7 cellular contexts compared by ENCODE assay signal in genomic region chr7:100826546-100827329, GRCh38. TPM values are rescaled to one million over a fixed set of nuclear protein-coding genes. Genes with fewer than 3 reads are reported as not detected.
DNase-seq lines count a peak whose midpoint lies in the region; ATAC-seq and TF ChIP-seq lines count a peak whose summit lies in the region.

No MANE protein-coding gene starts in this region.

- WGBS in iPS DF 6.9 (ENCODE audit: insufficient coverage, insufficient read length): no CpG with 5 or more reads among the region's 69 CpGs

- H3K27ac Mint-ChIP-seq in activated T-cell treated with anti-CD3 and anti-CD28 coated beads, Interleukin-2, amount 50 U/mL, for 72 hours: no peak overlapping the region

- H3K9ac ChIP-seq in HCT116 (ENCODE audit: low read length): peak overlapping the region; percentile 89

- peaks cover 32% of the 10 kb centered on the region for H3K79me2 ChIP-seq in HCT116 (ENCODE audit: insufficient read depth, low read length)

- TF ChIP-seq CTCF in HCT116 (IDR thresholded peaks at IDR 0.05 in 2 of 3, conservative IDR thresholded peaks at IDR 0.05 in 1 of 3; ENCODE audit: borderline replicate concordance in 1 of 3, insufficient read depth in 1 of 3, low read depth in 2 of 3, low read length in 2 of 3): no peak

- peak overlapping the region; percentile 71 to 74 for H3K4me3 Mint-ChIP-seq in activated T-cell treated with anti-CD3 and anti-CD28 coated beads, Interleukin-2, amount 50 U/mL, for 72 hours

- RAD21 ChIA-PET in HCT116 (lab: Charles Lee; ENCODE audit: low non-redundant PET in 1 of 2, low total read pairs in 2 of 2, uncharacterized antibody in 2 of 2, unreplicated experiment in 2 of 2): interaction anchor here (0.6 to 1.4 kb wide), 4 partner anchors 25 to 194 kb away, joined by 3 to 5 read pairs (median 4); partner anchors contain the start of genes POP7 (in 1 of the 2) and SRRT (in 1 of the 2)

- no peak for TF ChIP-seq POLR2A in HCT116 (IDR thresholded peaks at IDR 0.05; ENCODE audit: borderline replicate concordance, extremely low read depth, insufficient read depth, insufficient read length)

- peaks cover 14 to 19% of the 10 kb centered on the region in 2 experiments; a peak in 3 of 4 replicates for H3K36me3 ChIP-seq in HCT116 (ENCODE audit: control insufficient read depth in 1 of 2, insufficient read depth in 2 of 2, low read length in 2 of 2)
- H3K36me3 ChIP-seq in iPS DF 6.9 (ENCODE audit: control insufficient read depth, insufficient read depth, low read length): peaks cover 23% of the 10 kb centered on the region

- intact Hi-C loops in HCT116 (cut with micrococcal nuclease): loop anchor here (2.0 kb wide), 1 partner anchor 122 kb away; no protein-coding TSS in a partner anchor

- peak overlapping the region; percentile 81 for H3K4me2 ChIP-seq in HCT116 (ENCODE audit: low read length)

- H3K9me3 ChIP-seq in HCT116 (ENCODE audit: control insufficient read depth in 1 of 2, insufficient read depth in 1 of 2, low read depth in 1 of 2, low read length in 2 of 2) (no peaks in the 10 kb centered on the region), iPS DF 6.9 (ENCODE audit: control insufficient read depth, insufficient read depth, low read length) (no peaks in the 10 kb centered on the region)

- H3K4me3 ChIP-seq in HCT116 (replicated peaks in 1 of 2; ENCODE audit: low read depth in 1 of 2, low read length in 2 of 2) (peak overlapping the region; percentile 64 to 86), iPS DF 6.9 (ENCODE audit: low read length) (peak overlapping the region; percentile 91), skin epidermis (peak overlapping the region; percentile 43 to 71 (median 55))

- POLR2A ChIA-PET in HCT116 (lab: Charles Lee): interaction anchor here (0.6 to 2.5 kb wide), 6 partner anchors 10 to 251 kb away, joined by 3 to 9 read pairs (median 4); partner anchors contain the start of genes POP7 and SRRT

- no peak overlapping the region for H2AFZ ChIP-seq in HCT116 (ENCODE audit: low read depth, low read length, poor library complexity, severe bottlenecking)

- BruUV-seq in HCT116 (replicated peaks; lab: Mats Ljungman, UMichigan): no TSS peak

- no peak for TF ChIP-seq RAD21 in HCT116 (IDR thresholded peaks at IDR 0.05; ENCODE audit: low read depth)

- H3K4me1 ChIP-seq in HCT116 (ENCODE audit: control insufficient read depth in 1 of 2, insufficient read depth in 2 of 2, low read length in 2 of 2) (peaks cover 9 to 26% of the 10 kb centered on the region in 2 experiments; a peak in 3 of 4 replicates), iPS DF 6.9 (ENCODE audit: control insufficient read depth, insufficient read depth, low read length) (0 out of 2 replicates have a peak, but pooled peaks cover 2% of the 10 kb centered on the region)

- ATAC-seq in HCT116 (peak; percentile 41), HG02588 (IDR thresholded peaks at IDR 0.05; ENCODE audit: unreplicated experiment) (no peak)
- ATAC-seq in activated T-cell treated with anti-CD3 and anti-CD28 coated beads, Interleukin-2, amount 50 U/mL, for 72 hours (replicated peaks in 1 of 2): peak; percentile 64 to 75

- peaks cover 42% of the 10 kb centered on the region for H3K27me3 Mint-ChIP-seq in activated T-cell treated with anti-CD3 and anti-CD28 coated beads, Interleukin-2, amount 50 U/mL, for 72 hours (ENCODE audit: low read depth)

- H3K27ac ChIP-seq in HCT116 (ENCODE audit: low read depth, low read length): peak overlapping the region; percentile 96
- no peak overlapping the region for H3K27ac ChIP-seq in iPS DF 6.9 (ENCODE audit: low read length)
- peak overlapping the region; percentile 49 to 91 (median 78) for H3K27ac ChIP-seq in skin epidermis

- peaks cover 3% of the 10 kb centered on the region in 2 donors for H3K36me3 Mint-ChIP-seq in activated T-cell treated with anti-CD3 and anti-CD28 coated beads, Interleukin-2, amount 50 U/mL, for 72 hours (ENCODE audit: insufficient read depth in 2 of 2)

- H3K27me3 ChIP-seq in HCT116 (ENCODE audit: insufficient read depth, low read length) (no peaks in the 10 kb centered on the region), iPS DF 6.9 (ENCODE audit: control insufficient read depth, insufficient read depth, low read length) (no peaks in the 10 kb centered on the region)

- peaks cover 18% of the 10 kb centered on the region for H3K4me1 Mint-ChIP-seq in activated T-cell treated with anti-CD3 and anti-CD28 coated beads, Interleukin-2, amount 50 U/mL, for 72 hours (ENCODE audit: low read depth)

- CTCF ChIA-PET in HCT116 (lab: Charles Lee): interaction anchor here (0.7 to 2.2 kb wide), 9 partner anchors 16 to 214 kb away, joined by 3 to 7 read pairs (median 4); partner anchors contain the start of genes MOSPD3, POP7 and SLC12A9

- H4K20me1 ChIP-seq in HCT116 (ENCODE audit: insufficient read depth): no peaks in the 10 kb centered on the region

- DNase-seq in HCT116 (ENCODE audit: low read depth, low spot score) (no peak), iPS DF 6.9 (ENCODE audit: low read depth, low spot score) (no peak), NCI-H345 treated with DMSO at 0.1 percent for 48 hours (lab: John Stamatoyannopoulos, UW; ENCODE audit: unreplicated experiment) (no peak), NCI-H187 (lab: John Stamatoyannopoulos, UW) (no peak)
- peak in 1 of 2 donors; percentile 13 for DNase-seq in activated T-cell treated with anti-CD3 and anti-CD28 coated beads, Interleukin-2, amount 50 U/mL, for 72 hours

- H3K9me3 Mint-ChIP-seq in activated T-cell treated with anti-CD3 and anti-CD28 coated beads, Interleukin-2, amount 50 U/mL, for 72 hours: no peaks in the 10 kb centered on the region

- H3K9me2 ChIP-seq in HCT116 (ENCODE audit: insufficient read depth): no peaks in the 10 kb centered on the region

TF ChIP-seq in HCT116, 20 proteins besides CTCF, POLR2A, EP300 and RAD21:
- TF ChIP-seq ZBTB33 (IDR thresholded peaks at IDR 0.05; ENCODE audit: extremely low read depth, insufficient replicate concordance, low read length) (no peak), ZFX (IDR thresholded peaks at IDR 0.05) (peak; percentile 83; the same call in 1 of the 2 replicates)

RNA-seq across cellular contexts. Expression of gene EPHB4, which starts 0.6 kb away (rescaled TPM):
- 61.1 TPM for total RNA-seq in HCT116 (2021; ENCODE audit: unreplicated experiment)
- 56.7 and 60.4 TPM in 2 replicates for polyA plus RNA-seq in HCT116 (2012)
- total RNA-seq in activated T-cell treated with anti-CD3 and anti-CD28 coated beads, Interleukin-2, amount 50 U/mL, for 72 hours: 1 to 10 TPM; 2.4 to 3.4 TPM

RNA-seq across cellular contexts. Expression of gene SLC12A9, which starts 25.8 kb away (rescaled TPM):
- 24.6 TPM for total RNA-seq in HCT116 (2021; ENCODE audit: unreplicated experiment)
- 14.7 and 15.4 TPM in 2 replicates for polyA plus RNA-seq in HCT116 (2012)
- 10 to 100 TPM; 17.6 to 20.1 TPM for total RNA-seq in activated T-cell treated with anti-CD3 and anti-CD28 coated beads, Interleukin-2, amount 50 U/mL, for 72 hours

RNA-seq across cellular contexts. Expression of gene TRIP6, which starts 40.4 kb away (rescaled TPM):
- total RNA-seq in HCT116 (2021; ENCODE audit: unreplicated experiment): 102 TPM
- polyA plus RNA-seq in HCT116 (2012): 99.7 and 124 TPM in 2 replicates
- 10 to 100 TPM; 28.3 to 31.5 TPM for total RNA-seq in activated T-cell treated with anti-CD3 and anti-CD28 coated beads, Interleukin-2, amount 50 U/mL, for 72 hours

RNA-seq across cellular contexts. Expression of gene SRRT, which starts 48.2 kb away (rescaled TPM):
- 252 TPM for total RNA-seq in HCT116 (2021; ENCODE audit: unreplicated experiment)
- polyA plus RNA-seq in HCT116 (2012): 143 and 146 TPM in 2 replicates
- total RNA-seq in activated T-cell treated with anti-CD3 and anti-CD28 coated beads, Interleukin-2, amount 50 U/mL, for 72 hours: 100 to 1,000 TPM; 140 to 145 TPM

Comparison
In these comparisons a context has a peak if more than half of its experiments do, and no peak if none do; other contexts are left out.
1. RNA of gene EPHB4, which starts 0.6 kb away (total RNA-seq): 61.1 TPM in HCT116 (single experiment); 2.4 to 3.4 TPM in activated T-cell treated with anti-CD3 and anti-CD28 coated beads, Interleukin-2, amount 50 U/mL, for 72 hours; every median in the first group is over 10 times any median in the second.
2. Peak in every context shown above with its lines, with median percentiles within 50 percentile points of each other: H3K4me3 ChIP-seq.